Comparison of ENCODE assay signal across 8 cellular contexts in genomic region chr17:82496529-82497434, GRCh38. TPM values are rescaled to one million over a fixed set of nuclear protein-coding genes. Genes with fewer than 3 reads are reported as not detected.
DNase-seq lines count a peak whose midpoint lies in the region; ATAC-seq and TF ChIP-seq lines count a peak whose summit lies in the region.

No MANE protein-coding gene starts in this region.

- H3K4me3 ChIP-seq in cardiac fibroblast (replicated peaks in 1 of 2; ENCODE audit: low read depth in 2 of 2, low read length in 2 of 2), result peak overlapping the region; percentile 63 to 67
- peak overlapping the region; percentile 58 for H3K4me3 ChIP-seq in smooth muscle cell

- TF ChIP-seq CTCF in 22Rv1 (IDR thresholded peaks at IDR 0.05) (no peak), cardiac fibroblast (IDR thresholded peaks at IDR 0.05; ENCODE audit: low read depth, low read length) (no peak), smooth muscle cell (IDR thresholded peaks at IDR 0.05; ENCODE audit: borderline replicate concordance, insufficient read depth, poor library complexity, severe bottlenecking) (no peak)

- H2AFZ ChIP-seq in smooth muscle cell (ENCODE audit: low read depth), result peak overlapping the region; percentile 73

- no peaks in the 10 kb centered on the region for H3K9me3 ChIP-seq in smooth muscle cell (replicated peaks; ENCODE audit: low read depth)

- H3K9ac ChIP-seq in smooth muscle cell (ENCODE audit: low read depth), result peak overlapping the region; percentile 34

- H3F3A ChIP-seq in smooth muscle cell (ENCODE audit: low read depth), result peaks cover 4% of the 10 kb centered on the region

- peaks cover 4% of the 10 kb centered on the region for H3K4me1 ChIP-seq in smooth muscle cell (ENCODE audit: low read depth)

- H3K27me3 ChIP-seq in smooth muscle cell (ENCODE audit: low read depth), result no peaks in the 10 kb centered on the region

- H3K27ac ChIP-seq in 22Rv1 (peak overlapping the region; percentile 92), smooth muscle cell (ENCODE audit: low read depth) (no peak overlapping the region)

- ATAC-seq in GM18517 (IDR thresholded peaks at IDR 0.05; ENCODE audit: unreplicated experiment), result peak; percentile 46
- ATAC-seq in HG03097 (IDR thresholded peaks at IDR 0.05; ENCODE audit: low FRiP score, unreplicated experiment), result peak; percentile 44

- H3K4me2 ChIP-seq in smooth muscle cell, result peak overlapping the region; percentile 98

- WGBS in smooth muscle cell (ENCODE audit: low lambda C conversion rate), result 24% methylated on average over 74 of the region's 83 CpGs

- peak; percentile 98 for DNase-seq in NCI-H2227 (lab: John Stamatoyannopoulos, UW; ENCODE audit: unreplicated experiment)
- DNase-seq in activated CD4-positive, CD25-positive, alpha-beta regulatory T cell (lab: John Stamatoyannopoulos, UW), result peak; percentile 72 to 83 (median 80)
- peak; percentile 93 to 95 for DNase-seq in cardiac fibroblast (ENCODE audit: low read depth in 2 of 2)
- DNase-seq in inferior parietal cortex (ENCODE audit: extremely low spot score), result peak; percentile 95
- peak; percentile 92 for DNase-seq in smooth muscle cell (lab: John Stamatoyannopoulos, UW; ENCODE audit: unreplicated experiment)

- no peaks in the 10 kb centered on the region for H3K79me2 ChIP-seq in smooth muscle cell (ENCODE audit: low read depth)

- peaks cover 5% of the 10 kb centered on the region for H4K20me1 ChIP-seq in smooth muscle cell (ENCODE audit: low read depth)

- H3K36me3 ChIP-seq in smooth muscle cell (ENCODE audit: low read depth), result no peaks in the 10 kb centered on the region

RNA-seq across cellular contexts. Expression of gene FOXK2, which starts 22.8 kb away (rescaled TPM):
- 27.1 and 27.3 TPM in 2 replicates for total RNA-seq in smooth muscle cell
- polyA plus RNA-seq in smooth muscle cell, result 25.9 and 39.3 TPM in 2 replicates

RNA-seq across cellular contexts. Expression of gene NARF, which starts 38.2 kb away (rescaled TPM):
- 52.0 and 121 TPM in 2 replicates for total RNA-seq in smooth muscle cell
- polyA plus RNA-seq in smooth muscle cell, result 163 and 178 TPM in 2 replicates

RNA-seq across cellular contexts. Expression of gene CYBC1, which starts 46.2 kb away (rescaled TPM):
- total RNA-seq in smooth muscle cell, result 23.3 and 26.1 TPM in 2 replicates
- 65.8 and 66.0 TPM in 2 replicates for polyA plus RNA-seq in smooth muscle cell
